Comparison of ENCODE assay signal across 1 cellular context in genomic region chr7:50552921-50553320, GRCh38.
A peak's percentile ranks its signal among the peaks of the same experiment; 100 is the strongest.
TF ChIP-seq lines count a peak whose summit lies in the region.

No MANE protein-coding gene starts in this region.

TF ChIP-seq in HepG2, 621 proteins besides CTCF, POLR2A, EP300 and RAD21 (continued from another document and continues in another):
- TF ChIP-seq HMGXB3 (CRISPR knock-in tag; IDR thresholded peaks at IDR 0.05; ENCODE audit: borderline replicate concordance) = 0 out of 2 replicates have a peak, but pooled peaks have one; percentile 53
- TF ChIP-seq ZNF558 (CRISPR knock-in tag; IDR thresholded peaks at IDR 0.05; ENCODE audit: borderline replicate concordance) = no peak
- no peak for TF ChIP-seq CSRNP1 (CRISPR knock-in tag; IDR thresholded peaks at IDR 0.05)
- no peak for TF ChIP-seq MLXIP (CRISPR knock-in tag; IDR thresholded peaks at IDR 0.05; ENCODE audit: borderline replicate concordance)
- no peak for TF ChIP-seq ZNF441 (CRISPR knock-in tag; IDR thresholded peaks at IDR 0.05; ENCODE audit: borderline replicate concordance)
- TF ChIP-seq TFE3 (CRISPR knock-in tag; IDR thresholded peaks at IDR 0.05) = 0 out of 2 replicates have a peak, but pooled peaks have one; percentile 37
- no peak for TF ChIP-seq EZH2 (conservative IDR thresholded peaks at IDR 0.05; ENCODE audit: low read depth, low read length)
- TF ChIP-seq ZNF160 (CRISPR knock-in tag; IDR thresholded peaks at IDR 0.05) = no peak
- no peak for TF ChIP-seq RFX1 (IDR thresholded peaks at IDR 0.05)
- TF ChIP-seq NCOA2 (CRISPR knock-in tag; IDR thresholded peaks at IDR 0.05) = no peak
- TF ChIP-seq THAP8 (CRISPR knock-in tag; IDR thresholded peaks at IDR 0.05; ENCODE audit: borderline replicate concordance) = no peak
- TF ChIP-seq RBAK (CRISPR knock-in tag; IDR thresholded peaks at IDR 0.05) = no peak
- TF ChIP-seq ARNTL (CRISPR knock-in tag; IDR thresholded peaks at IDR 0.05) = 0 out of 2 replicates have a peak, but pooled peaks have one; percentile 29
- TF ChIP-seq ZNF605 (CRISPR knock-in tag; IDR thresholded peaks at IDR 0.05) = no peak
- TF ChIP-seq ATF4 (CRISPR knock-in tag; IDR thresholded peaks at IDR 0.05) = no peak
- no peak for TF ChIP-seq ZNF431 (CRISPR knock-in tag; IDR thresholded peaks at IDR 0.05; ENCODE audit: borderline replicate concordance, low read depth)
- TF ChIP-seq FOXJ3 (CRISPR knock-in tag; IDR thresholded peaks at IDR 0.05; ENCODE audit: borderline replicate concordance) = no peak
- peak; percentile 51; the same call in 1 of the 2 replicates for TF ChIP-seq TEF (CRISPR knock-in tag; IDR thresholded peaks at IDR 0.05)
- no peak for TF ChIP-seq ZNF616 (CRISPR knock-in tag; IDR thresholded peaks at IDR 0.05; ENCODE audit: low read depth)
- no peak for TF ChIP-seq ZFYVE20 (CRISPR knock-in tag; IDR thresholded peaks at IDR 0.05; ENCODE audit: borderline replicate concordance, low read depth)
- TF ChIP-seq SSRP1 (CRISPR knock-in tag; IDR thresholded peaks at IDR 0.05) = no peak
- TF ChIP-seq RFX3 (CRISPR knock-in tag; IDR thresholded peaks at IDR 0.05) = no peak
- no peak for TF ChIP-seq ZNF660 (CRISPR knock-in tag; IDR thresholded peaks at IDR 0.05; ENCODE audit: borderline replicate concordance, low read depth)
- TF ChIP-seq NR3C1 (CRISPR knock-in tag; IDR thresholded peaks at IDR 0.05) = no peak
- no peak for TF ChIP-seq STAT5B (CRISPR knock-in tag; IDR thresholded peaks at IDR 0.05)
- no peak for TF ChIP-seq IKZF1 (IDR thresholded peaks at IDR 0.05)
- TF ChIP-seq MBNL3 (CRISPR knock-in tag; conservative IDR thresholded peaks at IDR 0.05) = no peak
- peak; percentile 73 for TF ChIP-seq SAP130 (CRISPR knock-in tag; IDR thresholded peaks at IDR 0.05; ENCODE audit: low read depth)
- TF ChIP-seq CENPX (CRISPR knock-in tag; IDR thresholded peaks at IDR 0.05) = no peak
- no peak for TF ChIP-seq PRDM4 (CRISPR knock-in tag; IDR thresholded peaks at IDR 0.05; ENCODE audit: borderline replicate concordance)
- no peak; the same call in 1 of the 2 replicates for TF ChIP-seq WIZ (CRISPR knock-in tag; IDR thresholded peaks at IDR 0.05)
- no peak for TF ChIP-seq ZNF841 (CRISPR knock-in tag; IDR thresholded peaks at IDR 0.05; ENCODE audit: borderline replicate concordance)
- no peak for TF ChIP-seq ZFP1 (CRISPR knock-in tag; IDR thresholded peaks at IDR 0.05)
- TF ChIP-seq ZNF674 (CRISPR knock-in tag; IDR thresholded peaks at IDR 0.05; ENCODE audit: low read depth) = no peak
- TF ChIP-seq GPN1 (CRISPR knock-in tag; IDR thresholded peaks at IDR 0.05; ENCODE audit: borderline replicate concordance) = no peak
- no peak for TF ChIP-seq AHR (CRISPR knock-in tag; IDR thresholded peaks at IDR 0.05)
- TF ChIP-seq HNF1B (CRISPR knock-in tag; IDR thresholded peaks at IDR 0.05) = no peak
- no peak for TF ChIP-seq ZNF296 (CRISPR knock-in tag; conservative IDR thresholded peaks at IDR 0.05)
- TF ChIP-seq ZNF468 (CRISPR knock-in tag; IDR thresholded peaks at IDR 0.05) = no peak
- TF ChIP-seq ZSCAN22 (CRISPR knock-in tag; IDR thresholded peaks at IDR 0.05) = no peak
- no peak for TF ChIP-seq HOMEZ (CRISPR knock-in tag; IDR thresholded peaks at IDR 0.05; ENCODE audit: low read depth)
- TF ChIP-seq ZNF543 (CRISPR knock-in tag; IDR thresholded peaks at IDR 0.05) = no peak
- TF ChIP-seq ZNF333 (CRISPR knock-in tag; IDR thresholded peaks at IDR 0.05; ENCODE audit: borderline replicate concordance) = no peak
- TF ChIP-seq CREM (IDR thresholded peaks at IDR 0.05) = no peak
- TF ChIP-seq CREM (CRISPR knock-in tag; IDR thresholded peaks at IDR 0.05) = no peak
- no peak for TF ChIP-seq ZNF567 (CRISPR knock-in tag; IDR thresholded peaks at IDR 0.05; ENCODE audit: borderline replicate concordance)
